In the genomic region with DNA sequence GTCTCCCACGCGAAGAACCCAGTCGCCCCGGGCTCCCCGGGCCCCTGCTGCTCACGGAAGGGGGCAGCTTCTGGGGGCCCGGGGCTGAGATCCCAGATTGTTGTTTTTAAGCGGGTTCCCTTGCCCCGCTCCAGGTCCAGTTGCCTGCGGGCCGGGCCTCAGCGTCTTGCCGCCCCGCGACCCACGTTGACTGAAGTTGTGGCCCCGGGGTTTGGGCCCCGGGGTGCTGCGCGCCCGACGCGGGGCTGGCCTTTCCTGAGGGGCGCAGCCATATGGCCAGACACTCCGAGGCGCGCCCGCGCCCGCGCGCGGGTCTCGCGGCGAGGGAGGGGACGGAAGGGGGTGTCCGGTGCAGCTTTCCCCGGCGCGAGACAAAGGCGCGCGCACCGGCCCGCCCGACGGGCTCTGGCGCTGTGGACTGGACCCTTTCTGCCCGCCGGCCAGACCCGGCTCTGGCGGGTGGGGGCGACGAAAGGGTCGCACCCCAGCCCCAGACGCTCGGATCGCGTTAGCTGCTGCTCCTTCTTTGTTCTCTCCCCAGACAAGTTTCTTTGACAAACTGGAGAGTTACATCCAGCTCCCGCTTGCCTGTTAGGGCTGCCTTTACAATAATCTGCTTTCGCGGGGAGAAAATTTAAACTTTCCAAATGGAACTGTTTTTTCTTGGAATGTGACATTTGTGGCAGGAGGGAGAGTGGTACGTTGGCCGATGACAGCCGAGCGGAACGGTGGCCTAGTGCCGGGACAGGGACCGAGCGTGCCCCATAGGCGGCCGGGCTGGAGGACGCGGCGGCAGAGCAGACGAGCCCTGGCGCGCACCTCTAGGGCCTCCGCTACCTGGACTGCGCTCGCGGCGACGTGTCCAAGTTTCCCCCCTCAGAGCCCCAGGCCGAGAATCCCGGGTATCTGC, we compare ENCODE assay signal across 8 cellular contexts. TPM values are rescaled to one million over a fixed set of nuclear protein-coding genes. Genes with fewer than 3 reads are reported as not detected.
DNase-seq lines count a peak whose midpoint lies in the region; ATAC-seq and TF ChIP-seq lines count a peak whose summit lies in the region.

No MANE protein-coding gene starts in this region.

- H2AFZ ChIP-seq in IMR-90 (replicated peaks; ENCODE audit: low read length, poor library complexity): peak overlapping the region; percentile 97

- peak overlapping the region; percentile 97 for H3K14ac ChIP-seq in IMR-90 (replicated peaks; ENCODE audit: low read depth, low read length)

- peak overlapping the region; percentile 80 to 96; a peak in 3 of 4 replicates for H4K8ac ChIP-seq in IMR-90 (ENCODE audit: low read depth in 2 of 2, low read length in 2 of 2)

- DNase-seq in activated T-cell treated with anti-CD3 and anti-CD28 coated beads, Interleukin-2, amount 50 U/mL, for 24 hours: peak; percentile 34
- no peak for DNase-seq in activated T-cell treated with anti-CD3 and anti-CD28 coated beads for 4 hours
- DNase-seq in IMR-90: peak; percentile 49
- DNase-seq in activated naive CD8-positive, alpha-beta T cell treated with anti-CD3 and anti-CD28 coated beads, Interleukin-2, amount 50 U/mL, for 24 hours: peak; percentile 5
- DNase-seq in left ventricle myocardium superior: peak; percentile 71
- DNase-seq in prostate gland (ENCODE audit: low spot score): peak; percentile 51
- DNase-seq in activated effector memory CD4-positive, alpha-beta T cell treated with anti-CD3 and anti-CD28 coated beads, Interleukin-2, amount 50 U/mL, for 16 hours: no peak
- no peak for DNase-seq in NCI-H1417 treated with DMSO at 0.1 percent for 48 hours (lab: John Stamatoyannopoulos, UW)

- peaks cover 33% of the 10 kb centered on the region; the same call in 1 of the 2 replicates for H4K20me1 ChIP-seq in IMR-90 (ENCODE audit: insufficient read depth, low read length)

- no TSS peak for BruUV-seq in IMR-90 (replicated peaks; lab: Mats Ljungman, UMichigan)

- H2BK20ac ChIP-seq in IMR-90 (ENCODE audit: low read depth, low read length): no peak overlapping the region

- TF ChIP-seq CTCF in IMR-90 (conservative IDR thresholded peaks at IDR 0.05; ENCODE audit: low read depth, low read length): no peak
- no peak for TF ChIP-seq CTCF in prostate gland (IDR thresholded peaks at IDR 0.05)

- H3K4ac ChIP-seq in IMR-90 (ENCODE audit: low read depth, low read length): peak overlapping the region; percentile 95

- H3K18ac ChIP-seq in IMR-90 (ENCODE audit: low read depth, low read length): peak overlapping the region; percentile 94

- H3K79me1 ChIP-seq in IMR-90 (ENCODE audit: low read depth in 1 of 2, low read length in 2 of 2): peaks cover 8 to 40% of the 10 kb centered on the region in 2 experiments

- intact Hi-C loops in IMR-90 (cut with micrococcal nuclease) (loop anchor here (1.0 to 5.0 kb wide), 4 partner anchors 78 to 198 kb away; no protein-coding TSS in a partner anchor), left ventricle myocardium superior (cut with micrococcal nuclease) (loop anchor here (10.0 kb wide), 1 partner anchor 144 kb away; no protein-coding TSS in a partner anchor), prostate gland (cut with DNase I) (loop anchor here (10.0 kb wide), 4 partner anchors 106 to 224 kb away; a partner anchor contains a TSS)

- H3K27me3 ChIP-seq in IMR-90 (ENCODE audit: control insufficient read depth, insufficient read depth, low read length): no peaks in the 10 kb centered on the region
- no peaks in the 10 kb centered on the region for H3K27me3 ChIP-seq in prostate gland (replicated peaks; ENCODE audit: insufficient read depth)

- H2BK120ac ChIP-seq in IMR-90 (ENCODE audit: low read depth, low read length): peak overlapping the region; percentile 76

- POLR2A ChIA-PET in IMR-90 (lab: Charles Lee; ENCODE audit: unreplicated experiment): interaction anchor here (0.9 kb wide), 1 partner anchor 9 kb away, joined by 3 read pairs; no protein-coding TSS in a partner anchor

- H2AK9ac ChIP-seq in IMR-90 (replicated peaks; ENCODE audit: low read depth, low read length, poor library complexity): peak overlapping the region; percentile 94

- no peak overlapping the region for H3K27ac Mint-ChIP-seq in activated T-cell treated with anti-CD3 and anti-CD28 coated beads, Interleukin-2, amount 50 U/mL, for 24 hours
- H3K27ac Mint-ChIP-seq in activated naive CD8-positive, alpha-beta T cell treated with anti-CD3 and anti-CD28 coated beads, Interleukin-2, amount 50 U/mL, for 24 hours: no peak overlapping the region

- peak overlapping the region; percentile 68 for H2AK5ac ChIP-seq in IMR-90 (ENCODE audit: low read depth, low read length)

- peak; percentile 65 for ATAC-seq in IMR-90 (ENCODE audit: low read depth)
- peak; percentile 39 for ATAC-seq in activated naive CD8-positive, alpha-beta T cell treated with anti-CD3 and anti-CD28 coated beads, Interleukin-2, amount 50 U/mL, for 24 hours
- peak; percentile 84 for ATAC-seq in left ventricle myocardium superior

- 1% methylated on average over 31 of the region's 87 CpGs; no CpG with 5 or more reads in 1 of the 2 experiments for WGBS in IMR-90 (ENCODE audit: extremely low coverage in 2 of 2, insufficient read length in 1 of 2), 2 experiments
- under 1% methylated on average over 80 of the region's 87 CpGs for WGBS in prostate gland

- peak overlapping the region; percentile 97 for H3K23ac ChIP-seq in IMR-90 (ENCODE audit: low read depth, low read length)

- H3K36me3 ChIP-seq in IMR-90 (ENCODE audit: control insufficient read depth, insufficient read depth, low read length): no peaks in the 10 kb centered on the region
- no peaks in the 10 kb centered on the region for H3K36me3 ChIP-seq in prostate gland

- peaks cover 9% of the 10 kb centered on the region for H3K4me1 Mint-ChIP-seq in activated T-cell treated with anti-CD3 and anti-CD28 coated beads, Interleukin-2, amount 50 U/mL, for 24 hours (ENCODE audit: low read depth)
- H3K4me1 Mint-ChIP-seq in activated naive CD8-positive, alpha-beta T cell treated with anti-CD3 and anti-CD28 coated beads, Interleukin-2, amount 50 U/mL, for 24 hours: peaks cover 9% of the 10 kb centered on the region

- peak overlapping the region; percentile 74 for H2BK5ac ChIP-seq in IMR-90 (ENCODE audit: low read depth, low read length, poor library complexity, severe bottlenecking)

- H3K9me1 ChIP-seq in IMR-90 (ENCODE audit: insufficient read depth, low read length): peaks cover 9% of the 10 kb centered on the region

- H2BK15ac ChIP-seq in IMR-90 (ENCODE audit: low read depth, low read length): peak overlapping the region; percentile 73; the same call in 1 of the 3 replicates

- in situ Hi-C loops in IMR-90 (cut with MboI; ENCODE audit: low sequenced_read_pairs): loop anchor here (25.0 kb wide), 1 partner anchor 632 kb away; a partner anchor contains a TSS

- peak overlapping the region; percentile 74 for H3K4me3 Mint-ChIP-seq in activated T-cell treated with anti-CD3 and anti-CD28 coated beads, Interleukin-2, amount 50 U/mL, for 24 hours
- peak overlapping the region; percentile 73 for H3K4me3 Mint-ChIP-seq in activated naive CD8-positive, alpha-beta T cell treated with anti-CD3 and anti-CD28 coated beads, Interleukin-2, amount 50 U/mL, for 24 hours

- H3K9ac ChIP-seq in IMR-90 (ENCODE audit: low read depth, low read length): peak overlapping the region; percentile 99

- peak overlapping the region; percentile 86 for H3K4me2 ChIP-seq in IMR-90 (ENCODE audit: low read depth, low read length)

- H3K36me3 Mint-ChIP-seq in activated T-cell treated with anti-CD3 and anti-CD28 coated beads, Interleukin-2, amount 50 U/mL, for 24 hours (ENCODE audit: low read depth): no peaks in the 10 kb centered on the region
- no peaks in the 10 kb centered on the region for H3K36me3 Mint-ChIP-seq in activated naive CD8-positive, alpha-beta T cell treated with anti-CD3 and anti-CD28 coated beads, Interleukin-2, amount 50 U/mL, for 24 hours (ENCODE audit: low read depth)

- H3K4me1 ChIP-seq in IMR-90 (ENCODE audit: control insufficient read depth, insufficient read depth, low read length) (peaks cover 15% of the 10 kb centered on the region), prostate gland (replicated peaks) (peaks cover 4% of the 10 kb centered on the region)

- H4K5ac ChIP-seq in IMR-90 (ENCODE audit: low read depth, low read length): peak overlapping the region; percentile 88

- H3K9me3 ChIP-seq in IMR-90 (ENCODE audit: control insufficient read depth, insufficient read depth, low read length): no peaks in the 10 kb centered on the region
- H3K9me3 ChIP-seq in prostate gland: no peaks in the 10 kb centered on the region

- H3K27ac ChIP-seq in IMR-90 (ENCODE audit: insufficient read depth, low read length) (peak overlapping the region; percentile 97), prostate gland (peak overlapping the region; percentile 92 to 94)

- H3K4me3 ChIP-seq in IMR-90 (ENCODE audit: insufficient read depth, low read depth, low read length): peak overlapping the region; percentile 98
- H3K4me3 ChIP-seq in prostate gland: peak overlapping the region; percentile 62 to 80

- dilution Hi-C loops in IMR-90 (cut with HindIII; ENCODE audit: low sequenced_read_pairs, unreplicated experiment): no loop called here

- peak overlapping the region; percentile 79 for H3K56ac ChIP-seq in IMR-90 (ENCODE audit: extremely low read depth, insufficient read depth, low read length)

- TF ChIP-seq POLR2A in IMR-90 (IDR thresholded peaks at IDR 0.05; ENCODE audit: low read depth, low read length) (no peak), prostate gland (IDR thresholded peaks at IDR 0.05) (peak; percentile 32)

- CTCF ChIA-PET in IMR-90 (lab: Yijun Ruan, JAX): interaction anchor here (0.9 to 1.1 kb wide), 2 partner anchors 15 to 145 kb away, joined by 3 read pairs; no protein-coding TSS in a partner anchor

- peaks cover 45% of the 10 kb centered on the region for H3K27me3 Mint-ChIP-seq in activated T-cell treated with anti-CD3 and anti-CD28 coated beads, Interleukin-2, amount 50 U/mL, for 24 hours
- H3K27me3 Mint-ChIP-seq in activated naive CD8-positive, alpha-beta T cell treated with anti-CD3 and anti-CD28 coated beads, Interleukin-2, amount 50 U/mL, for 24 hours: peaks cover 44% of the 10 kb centered on the region

- TF ChIP-seq RAD21 in IMR-90 (IDR thresholded peaks at IDR 0.05; ENCODE audit: low read length): no peak

- H4K91ac ChIP-seq in IMR-90 (ENCODE audit: insufficient read depth, low read depth, low read length): peak overlapping the region; percentile 94

- H3K9me3 Mint-ChIP-seq in activated T-cell treated with anti-CD3 and anti-CD28 coated beads, Interleukin-2, amount 50 U/mL, for 24 hours: no peaks in the 10 kb centered on the region
- no peaks in the 10 kb centered on the region for H3K9me3 Mint-ChIP-seq in activated naive CD8-positive, alpha-beta T cell treated with anti-CD3 and anti-CD28 coated beads, Interleukin-2, amount 50 U/mL, for 24 hours

TF ChIP-seq in IMR-90, 13 proteins besides CTCF, POLR2A, EP300 and RAD21 (continues in another document):
- TF ChIP-seq MAZ (IDR thresholded peaks at IDR 0.05; ENCODE audit: borderline replicate concordance, low read depth, low read length) (peak; percentile 66; the same call in 1 of the 2 replicates), NFE2L2 (IDR thresholded peaks at IDR 0.05; ENCODE audit: low read depth, low read length) (no peak)

RNA-seq across cellular contexts. Expression of a gene that starts 0.7 kb away (rescaled TPM):
- total RNA-seq in IMR-90 (2012; rRNA removed) (49.5 and 58.6 TPM in 2 replicates), left ventricle myocardium superior (46.3 TPM), prostate gland (10 to 100 TPM; 49.2 to 67.2 TPM)
- 18.4 and 18.6 TPM in 2 replicates for polyA plus RNA-seq in IMR-90 (2012; rRNA removed)
- 7.3 and 11.0 TPM in 2 replicates for polyA plus RNA-seq in IMR-90 (2012; cell fraction: cytosol; rRNA removed)
- polyA plus RNA-seq in IMR-90 (2012; cell fraction: nucleus; rRNA removed; ENCODE audit: low replicate concordance): 12.2 and 20.9 TPM in 2 replicates

Comparison
In these comparisons a context has a peak if more than half of its experiments do, and no peak if none do; other contexts are left out.
1. DNase-seq: peak in activated T-cell treated with anti-CD3 and anti-CD28 coated beads, Interleukin-2, amount 50 U/mL, for 24 hours (single experiment), IMR-90 (single experiment), activated naive CD8-positive, alpha-beta T cell treated with anti-CD3 and anti-CD28 coated beads, Interleukin-2, amount 50 U/mL, for 24 hours (single experiment), left ventricle myocardium superior (single experiment) and prostate gland (single experiment); none in activated T-cell treated with anti-CD3 and anti-CD28 coated beads for 4 hours (single experiment), activated effector memory CD4-positive, alpha-beta T cell treated with anti-CD3 and anti-CD28 coated beads, Interleukin-2, amount 50 U/mL, for 16 hours (single experiment) and NCI-H1417 treated with DMSO at 0.1 percent for 48 hours (single experiment).
2. Peak in every context shown above with its lines, with median percentiles within 50 percentile points of each other: ATAC-seq.